ENCODE assay signal across 1 cellular context in genomic region chr6:13924146-13924948, GRCh38.
TF ChIP-seq lines count a peak whose summit lies in the region.

No MANE protein-coding gene starts in this region.

TF ChIP-seq in HepG2, 621 proteins besides CTCF, POLR2A, EP300 and RAD21 (continued from another document):
- TF ChIP-seq MLXIP (CRISPR knock-in tag; IDR thresholded peaks at IDR 0.05; ENCODE audit: borderline replicate concordance) (no peak), ZNF556 (CRISPR knock-in tag; IDR thresholded peaks at IDR 0.05; ENCODE audit: borderline replicate concordance) (no peak)
TF ChIP-seq in HepG2: peak in this region for 14.
